ENCODE assay signal across 8 cellular contexts in the genomic region with DNA sequence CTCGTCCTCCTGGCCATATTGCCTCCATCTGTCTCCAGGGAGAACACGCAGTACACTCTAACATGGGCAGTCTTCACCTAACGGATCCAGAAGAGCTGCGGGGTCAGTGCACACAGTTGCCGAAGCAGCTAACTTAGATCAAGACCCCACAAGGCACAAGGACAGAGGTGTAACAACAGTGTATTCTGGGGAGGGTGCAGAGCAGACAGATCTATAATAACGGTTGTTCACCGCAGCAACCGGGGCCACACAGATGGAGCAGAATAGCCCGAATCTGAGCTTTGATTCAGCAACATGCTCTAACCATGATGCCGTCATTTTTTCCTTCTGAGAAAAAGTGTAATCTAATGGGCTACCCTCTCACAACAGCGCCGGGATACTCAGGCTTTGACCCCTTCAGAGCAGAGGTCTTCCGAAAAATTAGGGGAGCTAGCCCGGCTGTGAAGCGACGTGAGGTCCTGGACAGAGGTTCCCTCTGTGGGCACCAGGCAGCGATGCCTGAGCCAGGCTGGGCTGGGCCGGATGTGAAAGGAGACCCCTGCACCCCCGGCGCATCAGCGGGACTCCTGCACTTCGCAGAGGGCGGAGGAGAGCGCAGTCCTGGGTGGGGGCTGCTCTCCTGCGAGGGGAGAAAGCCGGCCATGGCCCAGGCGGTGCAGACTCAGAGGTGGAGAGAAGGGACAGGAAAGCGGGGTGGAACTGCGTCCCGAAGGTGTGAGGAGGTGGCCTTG. TPM values are rescaled to one million over a fixed set of nuclear protein-coding genes. Genes with fewer than 3 reads are reported as not detected.
DNase-seq lines count a peak whose midpoint lies in the region; ATAC-seq and TF ChIP-seq lines count a peak whose summit lies in the region.

No MANE protein-coding gene starts in this region.

- no peak for ATAC-seq in CD4-positive, CD25-positive, alpha-beta regulatory T cell (ENCODE audit: low read depth in 2 of 2)
- ATAC-seq in GM21717 (IDR thresholded peaks at IDR 0.05; ENCODE audit: unreplicated experiment) (peak; percentile 22), foreskin keratinocyte (peak; percentile 1), HG02610 (IDR thresholded peaks at IDR 0.05; ENCODE audit: unreplicated experiment) (no peak)
- peak; percentile 18 for ATAC-seq in activated T-helper 17 cell treated with anti-CD3 and anti-CD28 coated beads, Interleukin-2, amount 50 U/mL, for 72 hours (replicated peaks)

- H3K4me3 Mint-ChIP-seq in CD4-positive, CD25-positive, alpha-beta regulatory T cell, result peak overlapping the region; percentile 87 to 96 (median 91)
- peak overlapping the region; percentile 86 for H3K4me3 Mint-ChIP-seq in activated T-helper 17 cell treated with anti-CD3 and anti-CD28 coated beads, Interleukin-2, amount 50 U/mL, for 72 hours

- peaks cover 9 to 31% (median 28%) of the 10 kb centered on the region in 4 donors for H3K4me1 Mint-ChIP-seq in CD4-positive, CD25-positive, alpha-beta regulatory T cell
- H3K4me1 Mint-ChIP-seq in activated T-helper 17 cell treated with anti-CD3 and anti-CD28 coated beads, Interleukin-2, amount 50 U/mL, for 72 hours, result peaks cover 30% of the 10 kb centered on the region

- peaks cover 14% of the 10 kb centered on the region for H3K27me3 Mint-ChIP-seq in CD4-positive, CD25-positive, alpha-beta regulatory T cell
- no peaks in the 10 kb centered on the region for H3K27me3 Mint-ChIP-seq in activated T-helper 17 cell treated with anti-CD3 and anti-CD28 coated beads, Interleukin-2, amount 50 U/mL, for 72 hours

- no peaks in the 10 kb centered on the region for H3K27me3 ChIP-seq in CD4-positive, CD25-positive, alpha-beta regulatory T cell (ENCODE audit: control insufficient read depth, insufficient read depth, low read length)
- H3K27me3 ChIP-seq in foreskin keratinocyte (peaks cover 46% of the 10 kb centered on the region), neutrophil (peaks cover 80% of the 10 kb centered on the region), uterus (no peaks in the 10 kb centered on the region)

- no peaks in the 10 kb centered on the region for H3K36me3 Mint-ChIP-seq in CD4-positive, CD25-positive, alpha-beta regulatory T cell
- H3K36me3 Mint-ChIP-seq in activated T-helper 17 cell treated with anti-CD3 and anti-CD28 coated beads, Interleukin-2, amount 50 U/mL, for 72 hours (ENCODE audit: low read depth), result no peaks in the 10 kb centered on the region

- no peaks in the 10 kb centered on the region for H3K36me3 ChIP-seq in CD4-positive, CD25-positive, alpha-beta regulatory T cell (ENCODE audit: control insufficient read depth, insufficient read depth, low read length)
- H3K36me3 ChIP-seq in neutrophil (no peaks in the 10 kb centered on the region), uterus (no peaks in the 10 kb centered on the region)

- no peak for TF ChIP-seq CTCF in foreskin keratinocyte (conservative IDR thresholded peaks at IDR 0.05)
- no peak for TF ChIP-seq CTCF in neutrophil (IDR thresholded peaks at IDR 0.05)
- TF ChIP-seq CTCF in uterus (IDR thresholded peaks at IDR 0.05), result no peak

- H3K4me1 ChIP-seq in CD4-positive, CD25-positive, alpha-beta regulatory T cell (ENCODE audit: control insufficient read depth, insufficient read depth, low read length, poor library complexity, severe bottlenecking), result peaks cover 22% of the 10 kb centered on the region
- peaks cover 5% of the 10 kb centered on the region for H3K4me1 ChIP-seq in foreskin keratinocyte
- peaks cover 13 to 15% of the 10 kb centered on the region in 2 experiments for H3K4me1 ChIP-seq in neutrophil (ENCODE audit: control insufficient read depth in 1 of 2, insufficient read depth in 1 of 2, low read depth in 1 of 2, low read length in 1 of 2)
- no peaks in the 10 kb centered on the region for H3K4me1 ChIP-seq in uterus

- H3K9me3 ChIP-seq in CD4-positive, CD25-positive, alpha-beta regulatory T cell (ENCODE audit: control insufficient read depth in 2 of 2, low read length in 2 of 2), result no peaks in the 10 kb centered on the region
- H3K9me3 ChIP-seq in neutrophil (no peaks in the 10 kb centered on the region), uterus (no peaks in the 10 kb centered on the region)

- no peaks in the 10 kb centered on the region for H3K9me3 Mint-ChIP-seq in CD4-positive, CD25-positive, alpha-beta regulatory T cell
- H3K9me3 Mint-ChIP-seq in activated T-helper 17 cell treated with anti-CD3 and anti-CD28 coated beads, Interleukin-2, amount 50 U/mL, for 72 hours, result no peaks in the 10 kb centered on the region

- intact Hi-C loops in uterus (cut with DNase I; ENCODE audit: low total_unique reads), result loop anchor here (2.0 kb wide), 1 partner anchor 56 kb away; no protein-coding TSS in a partner anchor

- H3K27ac Mint-ChIP-seq in CD4-positive, CD25-positive, alpha-beta regulatory T cell, result peak overlapping the region; percentile 65 to 86 (median 72)
- H3K27ac Mint-ChIP-seq in activated T-helper 17 cell treated with anti-CD3 and anti-CD28 coated beads, Interleukin-2, amount 50 U/mL, for 72 hours, result peak overlapping the region; percentile 72

- peak; percentile 15 to 51 (median 30) for DNase-seq in CD4-positive, CD25-positive, alpha-beta regulatory T cell
- peak; percentile 71 for DNase-seq in NCI-H2227 (lab: John Stamatoyannopoulos, UW; ENCODE audit: unreplicated experiment)
- no peak for DNase-seq in foreskin keratinocyte
- peak; percentile 21 to 24 for DNase-seq in uterus

- H3K27ac ChIP-seq in CD4-positive, CD25-positive, alpha-beta regulatory T cell (ENCODE audit: insufficient read depth, low read length, poor library complexity, severe bottlenecking), result peak overlapping the region; percentile 75
- peak overlapping the region; percentile 86 for H3K27ac ChIP-seq in foreskin keratinocyte
- H3K27ac ChIP-seq in neutrophil, result no peak overlapping the region
- peak overlapping the region; percentile 80 to 96 for H3K27ac ChIP-seq in uterus

- H3K4me3 ChIP-seq in CD4-positive, CD25-positive, alpha-beta regulatory T cell (ENCODE audit: low read depth, low read length), result peak overlapping the region; percentile 62
- H3K4me3 ChIP-seq in neutrophil (ENCODE audit: low read depth in 1 of 2, low read length in 1 of 2), result peak overlapping the region; percentile 63 to 95
- peak overlapping the region; percentile 68 to 83 for H3K4me3 ChIP-seq in uterus

- no peak for TF ChIP-seq POLR2A in uterus (IDR thresholded peaks at IDR 0.05)

RNA-seq across cellular contexts. Expression of gene BCL9, which starts 57.5 kb away (rescaled TPM):
- total RNA-seq in CD4-positive, CD25-positive, alpha-beta regulatory T cell, result 17.1 TPM
- polyA plus RNA-seq in CD4-positive, CD25-positive, alpha-beta regulatory T cell, result 1 to 10 TPM; 2.1 to 5.0 (median 2.8) TPM
- 10 to 100 TPM; 11.1 to 28.3 TPM for total RNA-seq in activated T-helper 17 cell treated with anti-CD3 and anti-CD28 coated beads, Interleukin-2, amount 50 U/mL, for 72 hours
- total RNA-seq in foreskin keratinocyte (9.6 and 10.3 TPM in 2 replicates), uterus (10 to 100 TPM in 2 of 4 donors, 1 to 10 TPM in 2; 4.6 to 55.1 (median 9.9) TPM)
- polyA plus RNA-seq in foreskin keratinocyte, result 2.4 and 2.7 TPM in 2 replicates

Comparison
In these comparisons a context has a peak if more than half of its experiments do, and no peak if none do; other contexts are left out.
1. ATAC-seq: peak in GM21717 (single experiment), activated T-helper 17 cell treated with anti-CD3 and anti-CD28 coated beads, Interleukin-2, amount 50 U/mL, for 72 hours (single experiment) and foreskin keratinocyte (single experiment); none in CD4-positive, CD25-positive, alpha-beta regulatory T cell (0 of 2) and HG02610 (single experiment).
2. DNase-seq: peak in CD4-positive, CD25-positive, alpha-beta regulatory T cell (3 of 3), NCI-H2227 (single experiment) and uterus (2 of 2); none in foreskin keratinocyte (0 of 2).
3. Peak in every context shown above with its lines, with median percentiles within 50 percentile points of each other: H3K4me3 ChIP-seq.